Comparison of ENCODE assay signal across 16 cellular contexts in the genomic region with DNA sequence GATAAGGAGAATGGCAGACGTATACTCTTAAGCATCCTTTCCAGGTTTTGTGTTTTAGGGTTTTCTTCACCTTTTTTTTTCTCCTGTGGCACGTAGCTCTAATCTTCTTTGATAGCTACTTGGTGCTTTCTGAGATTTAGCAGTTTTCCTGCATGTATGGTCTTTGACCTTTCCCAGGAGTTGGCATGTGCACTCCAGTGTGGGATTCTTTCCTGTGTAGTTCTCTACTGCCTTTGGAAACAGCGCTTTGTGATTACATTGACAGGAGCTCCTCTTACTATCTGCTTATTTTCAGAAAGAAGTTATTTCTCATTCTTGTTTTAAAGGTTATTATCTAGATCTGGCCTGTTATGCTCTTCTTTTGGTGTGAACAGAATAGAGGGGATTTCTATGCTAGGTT.
"Had no signal": no experiment of that assay in that cellular context is flagged by ENCODE, and none has a peak within 500 bp of the region (broad histone marks: within the 10 kb centered on the region; RNA-seq: fewer than 3 reads in every experiment).

No MANE protein-coding gene starts in this region.

- H3K9me3 ChIP-seq: ovary had no signal

- H3K4me3 Mint-ChIP-seq: activated T-cell treated with anti-CD3 and anti-CD28 coated beads, Interleukin-2, amount 50 U/mL, for 24 hours; brain; dendritic cell treated with granulocyte-macrophage colony-stimulating factor and Interleukin-4, amounts not matched to agents 40 ng/mL and 50 ng/mL, for 4 days; stimulated activated memory B cell treated with anti-CD40 and anti-IgM and Interleukin-4, amounts not matched to agents 10 μg/mL and 1 μg/mL and 100 μg/mL, for 72 hours; T-helper 2 cell treated with Interferon-gamma antibody and Interleukin-4, amounts not matched to agents 5 μg/mL and 100 μg/mL, for 36 hours had no signal

- H3K27ac ChIP-seq: ovary, transverse colon had no signal

- H3K27me3 ChIP-seq: ovary, transverse colon had no signal

- H3K9me3 Mint-ChIP-seq: T-helper 2 cell treated with Interferon-gamma antibody and Interleukin-4, amounts not matched to agents 5 μg/mL and 100 μg/mL, for 36 hours had no signal

- H3K27ac Mint-ChIP-seq: activated naive CD4-positive, alpha-beta T cell treated with anti-CD3 and anti-CD28 coated beads, Interleukin-2, amount 50 U/mL, for 72 hours; activated T-cell treated with anti-CD3 and anti-CD28 coated beads, Interleukin-2, amount 50 U/mL, for 24 hours; brain; dendritic cell treated with granulocyte-macrophage colony-stimulating factor and Interleukin-4, amounts not matched to agents 40 ng/mL and 50 ng/mL, for 4 days; stimulated activated memory B cell treated with anti-CD40 and anti-IgM and Interleukin-4, amounts not matched to agents 10 μg/mL and 1 μg/mL and 100 μg/mL, for 72 hours; T-helper 2 cell treated with Interferon-gamma antibody and Interleukin-4, amounts not matched to agents 5 μg/mL and 100 μg/mL, for 36 hours had no signal

- H3K27me3 Mint-ChIP-seq: brain; dendritic cell treated with granulocyte-macrophage colony-stimulating factor and Interleukin-4, amounts not matched to agents 40 ng/mL and 50 ng/mL, for 4 days had no signal

- H3K4me3 ChIP-seq: ovary, transverse colon had no signal

- H3K4me1 Mint-ChIP-seq: stimulated activated memory B cell treated with anti-CD40 and anti-IgM and Interleukin-4, amounts not matched to agents 10 μg/mL and 1 μg/mL and 100 μg/mL, for 72 hours had no signal

- DNase-seq: activated CD4-positive, alpha-beta T cell treated with anti-CD3 and anti-CD28 coated beads, Interleukin-2, amount 50 U/mL, for 4 hours; activated CD4-positive, CD25-positive, alpha-beta regulatory T cell treated with anti-CD3 and anti-CD28 coated beads, Interleukin-2, amount 50 U/mL, for 72 hours; activated effector memory CD4-positive, alpha-beta T cell treated with Interleukin-2 at 50 U/mL for 16 hours; activated T-cell treated with anti-CD3 and anti-CD28 coated beads, Interleukin-2, amount 50 U/mL, for 24 hours; amygdala; cerebellar nuclear complex; mesenchymal stem cell; ovary; retina; stimulated activated CD4-positive, alpha-beta T cell treated with anti-CD3 and anti-CD28 coated beads, Interleukin-1b, Interleukin-23, amount 100 ng/mL, for 48 hours; transverse colon had no signal

- ATAC-seq: activated naive CD4-positive, alpha-beta T cell treated with anti-CD3 and anti-CD28 coated beads, Interleukin-2, amount 50 U/mL, for 72 hours; stimulated activated memory B cell treated with anti-CD40 and anti-IgM and Interleukin-4, amounts not matched to agents 10 μg/mL and 1 μg/mL and 100 μg/mL, for 72 hours had no signal

- H3K36me3 Mint-ChIP-seq: activated naive CD4-positive, alpha-beta T cell treated with anti-CD3 and anti-CD28 coated beads, Interleukin-2, amount 50 U/mL, for 72 hours; stimulated activated memory B cell treated with anti-CD40 and anti-IgM and Interleukin-4, amounts not matched to agents 10 μg/mL and 1 μg/mL and 100 μg/mL, for 72 hours had no signal

- H3K36me3 ChIP-seq: ovary, transverse colon had no signal
